12 cellular contexts compared by ENCODE assay signal in genomic region chr12:45257185-45257585, GRCh38. TPM values are rescaled to one million over a fixed set of nuclear protein-coding genes. Genes with fewer than 3 reads are reported as not detected.
DNase-seq lines count a peak whose midpoint lies in the region; ATAC-seq, FAIRE-seq and TF ChIP-seq lines count a peak whose summit lies in the region.
"Had no signal": no experiment of that assay in that cellular context is flagged by ENCODE, and none has a peak within 500 bp of the region (broad histone marks: within the 10 kb centered on the region; RNA-seq: fewer than 3 reads in every experiment).

No MANE protein-coding gene starts in this region.

- H3K4me3 ChIP-seq in GM06990 (replicated peaks; ENCODE audit: low read depth, low read length) (no peak overlapping the region), astrocyte (ENCODE audit: insufficient read depth, low read depth, low read length) (no peak overlapping the region)
- H3K4me3 ChIP-seq: heart right ventricle, Peyer's patch, right lobe of liver had no signal

- H2AFZ ChIP-seq in astrocyte (ENCODE audit: low read depth, low read length): no peak overlapping the region

- H3K4me2 ChIP-seq in astrocyte (ENCODE audit: low read length): no peak overlapping the region

- H4K20me1 ChIP-seq in astrocyte (ENCODE audit: insufficient read depth, low read length): peaks cover 29% of the 10 kb centered on the region

- peak; percentile 89 for ATAC-seq in HG03280 (IDR thresholded peaks at IDR 0.05; ENCODE audit: unreplicated experiment)
- ATAC-seq: right lobe of liver had no signal

- DNase-seq in GM06990 (ENCODE audit: extremely low read depth, insufficient read length): peak; percentile 56
- peak; percentile 47 for DNase-seq in GM20000 (ENCODE audit: low spot score)
- no peak for DNase-seq in astrocyte (ENCODE audit: low read depth)
- no peak for DNase-seq in NCI-H2081 treated with DMSO at 0.1 percent for 48 hours (lab: John Stamatoyannopoulos, UW)
- DNase-seq in NCI-H2081 (lab: John Stamatoyannopoulos, UW): no peak
- DNase-seq in NCI-H1930 (lab: John Stamatoyannopoulos, UW): no peak
- DNase-seq in activated CD8-positive, alpha-beta memory T cell treated with anti-CD3 and anti-CD28 coated beads, Interleukin-2, amount 50 U/mL, for 4 hours: no peak
- DNase-seq: DMS79, heart right ventricle, Peyer's patch, right lobe of liver had no signal

- H3K27ac Mint-ChIP-seq in astrocyte (ENCODE audit: unreplicated experiment): peak overlapping the region; percentile 35

- H3K4me1 Mint-ChIP-seq in astrocyte (ENCODE audit: low read depth, unreplicated experiment): peaks cover 50% of the 10 kb centered on the region

- H3K9me3 ChIP-seq in astrocyte (ENCODE audit: insufficient read depth, low read depth, low read length): no peaks in the 10 kb centered on the region
- H3K9me3 ChIP-seq: heart right ventricle, Peyer's patch, right lobe of liver had no signal

- peaks cover 2% of the 10 kb centered on the region for H3K36me3 Mint-ChIP-seq in astrocyte (ENCODE audit: low read depth, unreplicated experiment)

- no peak overlapping the region for H3K9ac ChIP-seq in astrocyte (ENCODE audit: low read length)

- no peak overlapping the region for H3K4me3 Mint-ChIP-seq in astrocyte (ENCODE audit: unreplicated experiment)

- no peak overlapping the region for H3K27ac ChIP-seq in astrocyte (ENCODE audit: low read depth, low read length)
- H3K27ac ChIP-seq: heart right ventricle, Peyer's patch, right lobe of liver had no signal

- FAIRE-seq in astrocyte (lab: Jason Lieb, UNC): no peak

- H3K4me1 ChIP-seq in astrocyte (ENCODE audit: insufficient read depth, low read length): peaks cover 20% of the 10 kb centered on the region

- peak; percentile 25 for TF ChIP-seq CTCF in GM06990 (IDR thresholded peaks at IDR 0.05; ENCODE audit: insufficient read depth, low read length, poor library complexity, severe bottlenecking)
- no peak for TF ChIP-seq CTCF in GM20000 (IDR thresholded peaks at IDR 0.05; ENCODE audit: extremely low read depth, missing control alignments)
- TF ChIP-seq CTCF in astrocyte (IDR thresholded peaks at IDR 0.05; ENCODE audit: insufficient read depth, low read depth, low read length): no peak

- H3K79me2 ChIP-seq in astrocyte (ENCODE audit: insufficient read depth, low read length): peaks cover 82% of the 10 kb centered on the region

- H3K27me3 ChIP-seq in GM06990 (replicated peaks; ENCODE audit: control insufficient read depth, insufficient read depth, low read length): no peaks in the 10 kb centered on the region
- no peaks in the 10 kb centered on the region for H3K27me3 ChIP-seq in astrocyte (ENCODE audit: insufficient read depth, low read length)
- H3K27me3 ChIP-seq: heart right ventricle, Peyer's patch, right lobe of liver had no signal

- H3K9me3 Mint-ChIP-seq in astrocyte (ENCODE audit: unreplicated experiment): no peaks in the 10 kb centered on the region

- H3K27me3 Mint-ChIP-seq in astrocyte (ENCODE audit: low read depth, unreplicated experiment): no peaks in the 10 kb centered on the region

- no peaks in the 10 kb centered on the region for H3K36me3 ChIP-seq in GM06990 (ENCODE audit: control insufficient read depth, insufficient read depth, low read length)
- no peaks in the 10 kb centered on the region for H3K36me3 ChIP-seq in astrocyte (ENCODE audit: insufficient read depth, low read length)
- H3K36me3 ChIP-seq: heart right ventricle, Peyer's patch, right lobe of liver had no signal

RNA-seq across cellular contexts. Expression of gene ANO6, which starts 41.3 kb away (rescaled TPM):
- total RNA-seq in astrocyte: 111 and 113 TPM in 2 replicates

Comparison
In these comparisons a context has a peak if more than half of its experiments do, and no peak if none do; other contexts are left out.
1. DNase-seq: peak in GM06990 (single experiment) and GM20000 (single experiment); none in astrocyte (single experiment), NCI-H2081 treated with DMSO at 0.1 percent for 48 hours (single experiment), NCI-H2081 (0 of 2), NCI-H1930 (0 of 2) and activated CD8-positive, alpha-beta memory T cell treated with anti-CD3 and anti-CD28 coated beads, Interleukin-2, amount 50 U/mL, for 4 hours (single experiment).